26 cellular contexts compared by ENCODE assay signal in genomic region chr20:62699741-62700140, GRCh38. TPM values are rescaled to one million over a fixed set of nuclear protein-coding genes. Genes with fewer than 3 reads are reported as not detected.
DNase-seq lines count a peak whose midpoint lies in the region; ATAC-seq, FAIRE-seq and TF ChIP-seq lines count a peak whose summit lies in the region.
"Had no signal": no experiment of that assay in that cellular context is flagged by ENCODE, and none has a peak within 500 bp of the region (broad histone marks: within the 10 kb centered on the region; RNA-seq: fewer than 3 reads in every experiment).

No MANE protein-coding gene starts in this region.

- H4K20me1 ChIP-seq in HepG2 (ENCODE audit: insufficient read depth, low read length), result no peaks in the 10 kb centered on the region; the same call in 1 of the 2 replicates
- H4K20me1 ChIP-seq: BLaER1 treated with 17β-estradiol and CSF1 and Interleukin-3, amounts not matched to agents 10 nM and 100 nM had no signal

- CTCF ChIA-PET in HepG2 (lab: Yijun Ruan, JAX; ENCODE audit: low intra/inter-chr PET ratio, low total read pairs), result no interaction called here

- intact Hi-C loops in left ventricle myocardium superior (cut with micrococcal nuclease) (no loop called here), HepG2 (cut with micrococcal nuclease; ENCODE audit: unreplicated experiment) (no loop called here)

- H3K79me2 ChIP-seq in HepG2 (ENCODE audit: insufficient read depth, low read length), result no peaks in the 10 kb centered on the region

- peaks cover 0 to 2% (median 0%) of the 10 kb centered on the region in 5 experiments for H3K9me3 Mint-ChIP-seq in brain
- H3K9me3 Mint-ChIP-seq: CD4-positive, alpha-beta T cell; CD8-positive, alpha-beta memory T cell; HFFc6 had no signal

- in situ Hi-C loops in HepG2 (cut with HindIII; ENCODE audit: extremely low pct_ligation_motif_present, low pct_unique_long_range_greater_than_20kb), result no loop called here

- TF ChIP-seq EP300 in HepG2 (IDR thresholded peaks at IDR 0.05; ENCODE audit: low read depth in 2 of 2, low read length in 2 of 2) (no peak), HepG2 (CRISPR knock-in tag; IDR thresholded peaks at IDR 0.05; ENCODE audit: borderline replicate concordance) (no peak)

- TF ChIP-seq POLR2A in HepG2 (IDR thresholded peaks at IDR 0.05; ENCODE audit: insufficient read depth in 1 of 2, low read depth in 2 of 2, low read length in 2 of 2), result no peak

- no peaks in the 10 kb centered on the region for H3K27me3 ChIP-seq in right atrium auricular region
- peaks cover 49 to 98% of the 10 kb centered on the region in 2 experiments for H3K27me3 ChIP-seq in HepG2 (ENCODE audit: control insufficient read depth in 1 of 2, insufficient read depth in 2 of 2, low read length in 2 of 2)
- H3K27me3 ChIP-seq: BE2C had no signal

- H3K36me3 ChIP-seq in right atrium auricular region, result no peaks in the 10 kb centered on the region
- no peaks in the 10 kb centered on the region for H3K36me3 ChIP-seq in HepG2 (replicated peaks in 1 of 2; ENCODE audit: control insufficient read depth in 1 of 2, insufficient read depth in 2 of 2, low read length in 2 of 2)
- H3K36me3 ChIP-seq: BE2C; BLaER1 treated with 17β-estradiol and CSF1 and Interleukin-3, amounts not matched to agents 10 nM and 100 nM; HAP-1 had no signal

- 10% methylated on average over 12 of the region's 12 CpGs for WGBS in HepG2 (ENCODE audit: low lambda C conversion rate)

- no peak for FAIRE-seq in HepG2 (lab: Jason Lieb, UNC)
- FAIRE-seq: A549, D721Med, GM12878, H54 had no signal

- H3K9me3 ChIP-seq in right atrium auricular region, result no peaks in the 10 kb centered on the region
- H3K9me3 ChIP-seq in HepG2 (ENCODE audit: low read length), result no peaks in the 10 kb centered on the region
- H3K9me3 ChIP-seq: A549; BE2C; BLaER1 treated with 17β-estradiol and CSF1 and Interleukin-3, amounts not matched to agents 10 nM and 100 nM; HAP-1 had no signal

- H3K4me1 ChIP-seq in right atrium auricular region (peaks cover 0 to 9% of the 10 kb centered on the region in 2 donors), HepG2 (ENCODE audit: insufficient read depth, low read length) (peaks cover 5% of the 10 kb centered on the region; the same call in 1 of the 2 replicates)

- H3K36me3 Mint-ChIP-seq in brain, result no peaks in the 10 kb centered on the region
- H3K36me3 Mint-ChIP-seq: CD8-positive, alpha-beta memory T cell had no signal

- DNase-seq in left ventricle myocardium superior (peak; percentile 14), right atrium auricular region (ENCODE audit: low spot score) (no peak), HepG2 (ENCODE audit: low spot score) (no peak), SK-N-DZ (ENCODE audit: low spot score) (no peak)
- DNase-seq: 8988T; ACHN; AML-193; BE2C; CD4-positive, alpha-beta T cell; DMS 273 treated with DMSO at 0.1 percent for 48 hours; DMS79; EL; GDM1; GOT3; HFFc6 had no signal

- TF ChIP-seq RAD21 in HepG2 (CRISPR knock-in tag; IDR thresholded peaks at IDR 0.05), result no peak

- no peak overlapping the region for H2AFZ ChIP-seq in HepG2 (ENCODE audit: low read length)

- H3K4me3 ChIP-seq in right atrium auricular region (no peak overlapping the region), HepG2 (replicated peaks in 1 of 3; ENCODE audit: insufficient read depth in 1 of 3, low read depth in 2 of 3, low read length in 3 of 3) (no peak overlapping the region)
- H3K4me3 ChIP-seq: A549; BLaER1 treated with 17β-estradiol and CSF1 and Interleukin-3, amounts not matched to agents 10 nM and 100 nM; GM12878; HAP-1 had no signal

- H3K4me2 ChIP-seq in HepG2 (ENCODE audit: low read depth, low read length), result no peak overlapping the region
- H3K4me2 ChIP-seq: A549 had no signal

- H3K27ac Mint-ChIP-seq in brain, result peak overlapping the region in 3 of 5 experiments; percentile 85 to 100 (median 94)
- H3K27ac Mint-ChIP-seq: CD4-positive, alpha-beta T cell; HFFc6 had no signal

- POLR2A ChIA-PET in HepG2 (lab: Yijun Ruan, JAX), result no interaction called here

- no peak overlapping the region for H3K4me3 Mint-ChIP-seq in brain
- H3K4me3 Mint-ChIP-seq: CD14-positive monocyte; CD4-positive, alpha-beta T cell; CD8-positive, alpha-beta memory T cell; HFFc6 had no signal

- BruUV-seq in HepG2 (replicated peaks; lab: Mats Ljungman, UMichigan), result no TSS peak

- H3K9ac ChIP-seq in HepG2 (ENCODE audit: insufficient read depth, low read depth, low read length), result no peak overlapping the region
- H3K9ac ChIP-seq: BLaER1 treated with 17β-estradiol and CSF1 and Interleukin-3, amounts not matched to agents 10 nM and 100 nM had no signal

- H3K4me1 Mint-ChIP-seq in brain, result peaks cover 73% of the 10 kb centered on the region

- no peak overlapping the region for H3K27ac ChIP-seq in right atrium auricular region
- no peak overlapping the region for H3K27ac ChIP-seq in HepG2 (ENCODE audit: extremely low read length, insufficient read depth, low read length)
- H3K27ac ChIP-seq: A549; BLaER1 treated with 17β-estradiol and CSF1 and Interleukin-3, amounts not matched to agents 10 nM and 100 nM had no signal

- TF ChIP-seq CTCF in right atrium auricular region (IDR thresholded peaks at IDR 0.05) (no peak), brain (conservative IDR thresholded peaks at IDR 0.05) (no peak), HepG2 (CRISPR knock-in tag; IDR thresholded peaks at IDR 0.05) (no peak)

- H3K27me3 Mint-ChIP-seq in brain, result peaks cover 5% of the 10 kb centered on the region
- H3K27me3 Mint-ChIP-seq: CD4-positive, alpha-beta T cell had no signal

- ATAC-seq in left ventricle myocardium superior (no peak), HepG2 (no peak), GM19023 (IDR thresholded peaks at IDR 0.05; ENCODE audit: unreplicated experiment) (no peak), GM21515 (IDR thresholded peaks at IDR 0.05; ENCODE audit: unreplicated experiment) (no peak)
- ATAC-seq: A549, GM12878 had no signal

RNA-seq across cellular contexts. Expression of gene NTSR1, which starts 8.9 kb away (rescaled TPM):
- not detected for total RNA-seq in left ventricle myocardium superior
- total RNA-seq in right atrium auricular region, result under 1 TPM in 1 of 2 donors, not detected in 1; 0.43 TPM
- 0.48 TPM for polyA plus RNA-seq in brain (ENCODE audit: insufficient read depth, low read depth, low replicate concordance)
- 0.09 TPM in 1 of 2 replicates, not detected in the other for total RNA-seq in HepG2 (2016; rRNA removed; fragmentation: Illumina TruSeq; extraction: Trizol)
- not detected in 2 replicates for total RNA-seq in HepG2 (2016; cell fraction: cytosol; rRNA removed; fragmentation: Illumina TruSeq; extraction: Trizol; ENCODE audit: low read depth)
- total RNA-seq in HepG2 (2016; cell fraction: insoluble cytoplasmic fraction; rRNA removed; fragmentation: Illumina TruSeq; extraction: Trizol), result 0.04 TPM in 1 of 2 replicates, not detected in the other
- total RNA-seq in HepG2 (2016; cell fraction: membrane; rRNA removed; fragmentation: Illumina TruSeq; extraction: Trizol), result 0.09 TPM in 1 of 2 replicates, not detected in the other
- 0.12 TPM in 1 of 2 replicates, not detected in the other for total RNA-seq in HepG2 (2016; cell fraction: nucleus; rRNA removed; fragmentation: Illumina TruSeq; extraction: Trizol)
- 0.12 and 0.17 TPM in 2 replicates for polyA plus RNA-seq in HepG2 (2011; rRNA removed)
- 0.09 and 0.12 TPM in 2 replicates for polyA plus RNA-seq in HepG2 (2011; cell fraction: cytosol; rRNA removed)
- 0.38 and 0.51 TPM in 2 replicates for polyA plus RNA-seq in HepG2 (2011; cell fraction: nucleus; rRNA removed)
- polyA plus RNA-seq in HepG2 (2012), result 0.09 and 0.19 TPM in 2 replicates
- not detected in 2 replicates for polyA plus RNA-seq in HepG2 (2016; cell fraction: cytosol; fragmentation: Illumina TruSeq; extraction: Trizol; ENCODE audit: low read depth)
- polyA plus RNA-seq in HepG2 (2016; cell fraction: insoluble cytoplasmic fraction; fragmentation: Illumina TruSeq; extraction: Trizol; ENCODE audit: low read depth), result 0.08 TPM in 1 of 2 replicates, not detected in the other
- 0.05 TPM in 1 of 2 replicates, not detected in the other for polyA plus RNA-seq in HepG2 (2016; cell fraction: membrane; fragmentation: Illumina TruSeq; extraction: Trizol; ENCODE audit: low read depth)
- 0.35 and 0.41 TPM in 2 replicates for polyA plus RNA-seq in HepG2 (2016; cell fraction: nucleus; fragmentation: Illumina TruSeq; extraction: Trizol; ENCODE audit: insufficient read depth, low read depth)
- polyA minus RNA-seq in HepG2 (2011; rRNA and poly(A)+ RNA removed; ENCODE audit: low replicate concordance), result 0.24 TPM in 1 of 2 replicates, not detected in the other
- polyA minus RNA-seq in HepG2 (2011; cell fraction: cytosol; rRNA and poly(A)+ RNA removed), result not detected in 2 replicates
- 0.12 and 0.13 TPM in 2 replicates for polyA minus RNA-seq in HepG2 (2011; cell fraction: nucleus; rRNA and poly(A)+ RNA removed)
- polyA plus RNA-seq in SK-N-DZ (2014; cell fraction: cytosol; rRNA removed), result 0.64 and 0.86 TPM in 2 replicates
- 1.0 and 1.5 TPM in 2 replicates for polyA plus RNA-seq in SK-N-DZ (2014; cell fraction: nucleus; rRNA removed)
- total RNA-seq: CD8-positive, alpha-beta memory T cell; GM12878 had no signal
- polyA plus RNA-seq: CD8-positive, alpha-beta memory T cell; GM12878 had no signal

RNA-seq across cellular contexts. Expression of gene SLCO4A1, which starts 57.4 kb away (rescaled TPM):
- total RNA-seq in left ventricle myocardium superior, result 9.4 TPM
- 10 to 100 TPM; 13.4 to 19.8 TPM for total RNA-seq in right atrium auricular region
- polyA plus RNA-seq in brain (ENCODE audit: insufficient read depth, low read depth, low replicate concordance), result 18.2 TPM
- total RNA-seq in HepG2 (2016; rRNA removed; fragmentation: Illumina TruSeq; extraction: Trizol), result 23.8 and 55.5 TPM in 2 replicates
- 21.3 and 22.4 TPM in 2 replicates for total RNA-seq in HepG2 (2016; cell fraction: cytosol; rRNA removed; fragmentation: Illumina TruSeq; extraction: Trizol; ENCODE audit: low read depth)
- 20.7 and 58.6 TPM in 2 replicates for total RNA-seq in HepG2 (2016; cell fraction: insoluble cytoplasmic fraction; rRNA removed; fragmentation: Illumina TruSeq; extraction: Trizol)
- 31.3 and 32.0 TPM in 2 replicates for total RNA-seq in HepG2 (2016; cell fraction: membrane; rRNA removed; fragmentation: Illumina TruSeq; extraction: Trizol)
- 55.7 and 65.4 TPM in 2 replicates for total RNA-seq in HepG2 (2016; cell fraction: nucleus; rRNA removed; fragmentation: Illumina TruSeq; extraction: Trizol)
- polyA plus RNA-seq in HepG2 (2011; rRNA removed), result 91.3 and 112 TPM in 2 replicates
- polyA plus RNA-seq in HepG2 (2011; cell fraction: cytosol; rRNA removed), result 53.2 and 96.9 TPM in 2 replicates
- 133 and 239 TPM in 2 replicates for polyA plus RNA-seq in HepG2 (2011; cell fraction: nucleus; rRNA removed)
- polyA plus RNA-seq in HepG2 (2012), result 48.1 and 97.6 TPM in 2 replicates
- polyA plus RNA-seq in HepG2 (2016; cell fraction: cytosol; fragmentation: Illumina TruSeq; extraction: Trizol; ENCODE audit: low read depth), result 14.3 and 17.6 TPM in 2 replicates
- polyA plus RNA-seq in HepG2 (2016; cell fraction: insoluble cytoplasmic fraction; fragmentation: Illumina TruSeq; extraction: Trizol; ENCODE audit: low read depth), result 25.9 and 26.2 TPM in 2 replicates
- polyA plus RNA-seq in HepG2 (2016; cell fraction: membrane; fragmentation: Illumina TruSeq; extraction: Trizol; ENCODE audit: low read depth), result 21.9 and 22.4 TPM in 2 replicates
- polyA plus RNA-seq in HepG2 (2016; cell fraction: nucleus; fragmentation: Illumina TruSeq; extraction: Trizol; ENCODE audit: insufficient read depth, low read depth), result 114 and 125 TPM in 2 replicates
- polyA minus RNA-seq in HepG2 (2011; rRNA and poly(A)+ RNA removed; ENCODE audit: low replicate concordance), result 44.0 and 104 TPM in 2 replicates
- 27.7 and 39.2 TPM in 2 replicates for polyA minus RNA-seq in HepG2 (2011; cell fraction: cytosol; rRNA and poly(A)+ RNA removed)
- polyA minus RNA-seq in HepG2 (2011; cell fraction: nucleus; rRNA and poly(A)+ RNA removed), result 31.2 and 42.4 TPM in 2 replicates
- 12.0 and 18.7 TPM in 2 replicates for polyA plus RNA-seq in SK-N-DZ (2014; cell fraction: cytosol; rRNA removed)
- polyA plus RNA-seq in SK-N-DZ (2014; cell fraction: nucleus; rRNA removed), result 32.1 and 36.3 TPM in 2 replicates
